Comparison of ENCODE assay signal across 1 cellular context in the genomic region with DNA sequence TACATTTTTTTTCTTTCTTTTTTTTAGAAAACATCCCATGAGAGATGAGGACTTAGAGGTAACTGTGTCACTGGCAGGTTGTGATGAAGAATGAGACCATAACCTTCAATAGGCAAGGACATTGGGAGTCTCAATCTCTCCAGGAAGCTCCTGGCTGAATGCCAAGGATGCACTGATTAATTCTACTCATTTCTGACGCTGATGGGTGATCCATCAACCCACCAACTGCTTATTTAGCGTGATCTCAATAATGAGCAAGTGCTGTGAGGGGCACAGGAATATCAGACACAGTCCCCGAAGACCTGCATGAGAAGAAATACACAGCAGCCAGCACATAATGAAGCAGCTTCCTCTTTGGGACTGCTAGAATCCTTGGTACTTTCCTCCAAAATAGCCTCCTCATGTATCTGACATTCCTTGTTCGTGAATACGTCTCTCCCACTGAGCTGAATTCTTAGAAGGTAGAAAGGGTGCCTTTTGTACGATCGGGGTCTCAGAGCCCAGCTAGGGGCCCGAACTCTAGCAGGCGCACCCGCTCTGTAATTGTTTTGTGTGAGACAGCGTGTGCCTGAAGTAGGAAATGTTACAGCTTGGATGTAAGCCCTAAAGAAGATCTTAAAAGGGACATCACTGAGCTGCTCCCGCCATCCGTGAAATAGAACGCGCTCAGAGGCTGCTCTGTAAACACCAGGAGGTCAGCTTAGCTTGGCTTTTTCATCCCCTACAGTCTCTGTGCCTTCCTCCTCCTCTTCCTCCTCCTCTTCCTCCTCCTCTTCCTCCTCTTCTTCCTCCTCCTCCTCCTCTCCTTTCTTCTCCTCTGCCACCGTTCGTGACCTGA.
TF ChIP-seq lines count a peak whose summit lies in the region.

No MANE protein-coding gene starts in this region.

TF ChIP-seq in IMR-90, 13 proteins besides CTCF, POLR2A, EP300 and RAD21:
- no peak for TF ChIP-seq RFX5 (IDR thresholded peaks at IDR 0.05; ENCODE audit: low read depth, low read length)
- no peak for TF ChIP-seq NFE2L2 (IDR thresholded peaks at IDR 0.05; ENCODE audit: low read depth, low read length)
- TF ChIP-seq MAZ (IDR thresholded peaks at IDR 0.05; ENCODE audit: borderline replicate concordance, low read depth, low read length) = no peak
- no peak for TF ChIP-seq MAFK (IDR thresholded peaks at IDR 0.05; ENCODE audit: low read depth, low read length)
- TF ChIP-seq FOS (IDR thresholded peaks at IDR 0.05; ENCODE audit: low read depth, low read length) = no peak
- no peak for TF ChIP-seq USF2 (IDR thresholded peaks at IDR 0.05; ENCODE audit: low read depth, low read length)
- TF ChIP-seq MXI1 (IDR thresholded peaks at IDR 0.05; ENCODE audit: borderline replicate concordance, low read depth, low read length) = no peak
- TF ChIP-seq ELK1 (IDR thresholded peaks at IDR 0.05; ENCODE audit: borderline replicate concordance, low read depth, low read length) = no peak
- TF ChIP-seq SMC3 (IDR thresholded peaks at IDR 0.05; ENCODE audit: low read depth, low read length) = no peak
- no peak for TF ChIP-seq CEBPB (IDR thresholded peaks at IDR 0.05; ENCODE audit: low read depth, low read length)
